ENCODE assay signal across 8 cellular contexts in genomic region chr7:148932-149855, GRCh38. TPM values are rescaled to one million over a fixed set of nuclear protein-coding genes. Genes with fewer than 3 reads are reported as not detected.
DNase-seq lines count a peak whose midpoint lies in the region; ATAC-seq, FAIRE-seq and TF ChIP-seq lines count a peak whose summit lies in the region.

No MANE protein-coding gene starts in this region.

- peak; percentile 91 for FAIRE-seq in urothelium cell line (lab: Jason Lieb, UNC)

- intact Hi-C loops in psoas muscle (cut with DNase I) = no loop called here

- ATAC-seq in GM18499 (IDR thresholded peaks at IDR 0.05; ENCODE audit: insufficient read depth, unreplicated experiment) (peak; percentile 96), HG02885 (IDR thresholded peaks at IDR 0.05; ENCODE audit: poor library complexity, unreplicated experiment) (peak; percentile 97), psoas muscle (peak; percentile 92 to 95 (median 95))

- H3K4me3 ChIP-seq in right atrium auricular region (peak overlapping the region; percentile 37 to 49), psoas muscle (peak overlapping the region; percentile 69)

- WGBS in psoas muscle, 3 donors = 0% methylated on average over 72 to 78 of the region's 78 CpGs

- peaks cover 0 to 20% of the 10 kb centered on the region in 2 donors for H3K4me1 ChIP-seq in right atrium auricular region
- peaks cover 12% of the 10 kb centered on the region for H3K4me1 ChIP-seq in psoas muscle

- H3K27me3 ChIP-seq in right atrium auricular region (no peaks in the 10 kb centered on the region), psoas muscle (ENCODE audit: insufficient read depth in 3 of 3, low read length in 2 of 3) (no peaks in the 10 kb centered on the region)

- H3K36me3 ChIP-seq in right atrium auricular region (no peaks in the 10 kb centered on the region), psoas muscle (ENCODE audit: insufficient read depth in 1 of 2, low read depth in 1 of 2) (peaks cover 0 to 11% of the 10 kb centered on the region in 2 donors)

- H3K9me3 ChIP-seq in right atrium auricular region (no peaks in the 10 kb centered on the region), psoas muscle (no peaks in the 10 kb centered on the region)

- no peak for TF ChIP-seq CTCF in right atrium auricular region (IDR thresholded peaks at IDR 0.05)
- TF ChIP-seq CTCF in psoas muscle (IDR thresholded peaks at IDR 0.05) = no peak

- H3K27ac ChIP-seq in right atrium auricular region (peak overlapping the region; percentile 89 to 93), psoas muscle (peak overlapping the region; percentile 88)

- DNase-seq in NCI-H1694 (lab: John Stamatoyannopoulos, UW) (peak; percentile 98), T-helper 2 cell (peak; percentile 93 to 99 (median 97)), anterior cingulate cortex (lab: John Stamatoyannopoulos, UW) (peak; percentile 84 to 100 (median 97)), right atrium auricular region (ENCODE audit: low spot score) (peak; percentile 97), psoas muscle (peak; percentile 98 to 99), urothelium cell line (ENCODE audit: low spot score) (peak; percentile 99)

RNA-seq across cellular contexts. Expression of gene FAM20C, which starts 43.2 kb away (rescaled TPM):
- total RNA-seq in right atrium auricular region (10 to 100 TPM; 13.7 to 19.9 TPM), psoas muscle (10 to 100 TPM; 28.1 to 47.6 (median 43.6) TPM)
- 10 to 100 TPM; 15.6 to 18.3 (median 16.5) TPM for polyA plus RNA-seq in psoas muscle

Comparison
In these comparisons a context has a peak if more than half of its experiments do, and no peak if none do; other contexts are left out.
1. Peak in every context shown above with its lines: DNase-seq, ATAC-seq, H3K4me3 ChIP-seq and H3K27ac ChIP-seq.